25 cellular contexts compared by ENCODE assay signal in genomic region chr13:94395889-94396288, GRCh38.
DNase-seq lines count a peak whose midpoint lies in the region; ATAC-seq and TF ChIP-seq lines count a peak whose summit lies in the region.
"Had no signal": no experiment of that assay in that cellular context is flagged by ENCODE, and none has a peak within 500 bp of the region (broad histone marks: within the 10 kb centered on the region; RNA-seq: fewer than 3 reads in every experiment).

No MANE protein-coding gene starts in this region.

- H3K27me3 ChIP-seq in right cardiac atrium (ENCODE audit: control insufficient read depth, insufficient read depth) (no peaks in the 10 kb centered on the region), neural cell (ENCODE audit: insufficient read depth, low read depth, low read length) (no peaks in the 10 kb centered on the region)

- H3K4me2 ChIP-seq in neural cell (ENCODE audit: low read length): no peak overlapping the region

- H2AFZ ChIP-seq in neural cell (ENCODE audit: low read depth, low read length): no peak overlapping the region
- H2AFZ ChIP-seq: GM23248 had no signal

- no peaks in the 10 kb centered on the region for H4K20me1 ChIP-seq in neural cell (ENCODE audit: insufficient read depth)

- no peak overlapping the region for H3K27ac Mint-ChIP-seq in WTC11
- H3K27ac Mint-ChIP-seq: CD8-positive, alpha-beta memory T cell; H9; HFFc6 had no signal

- H3K27ac ChIP-seq in right cardiac atrium (ENCODE audit: low read length): no peak overlapping the region
- H3K27ac ChIP-seq in neural cell (ENCODE audit: low read length): peak overlapping the region; percentile 64
- H3K27ac ChIP-seq: C4-2B, GM23248 had no signal

- H3K4me1 Mint-ChIP-seq in WTC11: peaks cover 11% of the 10 kb centered on the region
- H3K4me1 Mint-ChIP-seq: CD8-positive, alpha-beta memory T cell had no signal

- H3K9me3 ChIP-seq in right cardiac atrium (ENCODE audit: control insufficient read depth, low read length) (no peaks in the 10 kb centered on the region), neural cell (ENCODE audit: low read length) (no peaks in the 10 kb centered on the region)

- CTCF ChIA-PET in WTC11 (lab: Charles Lee): interaction anchor here (1.4 kb wide), 1 partner anchor 21 kb away, joined by 8 read pairs; no protein-coding TSS in a partner anchor

- WGBS in right cardiac atrium: 64% methylated on average over 5 of the region's 5 CpGs

- TF ChIP-seq CTCF in WTC11 (IDR thresholded peaks at IDR 0.05) (no peak), neural cell (IDR thresholded peaks at IDR 0.05; ENCODE audit: poor library complexity, severe bottlenecking) (no peak)

- ATAC-seq in Right ventricle myocardium superior (ENCODE audit: poor library complexity) (peak; percentile 82), right cardiac atrium (no peak), WTC11 (peak; percentile 63; the same call in 1 of the 2 replicates), GM18498 (IDR thresholded peaks at IDR 0.05; ENCODE audit: unreplicated experiment) (no peak)

- no peaks in the 10 kb centered on the region for H3F3A ChIP-seq in neural cell (ENCODE audit: insufficient read depth, low read length, poor library complexity, severe bottlenecking)

- no peaks in the 10 kb centered on the region for H3K36me3 Mint-ChIP-seq in WTC11
- H3K36me3 Mint-ChIP-seq: CD8-positive, alpha-beta memory T cell had no signal

- H3K4me1 ChIP-seq in right cardiac atrium (ENCODE audit: control insufficient read depth, insufficient read depth, low read length): no peaks in the 10 kb centered on the region

- H3K79me2 ChIP-seq in neural cell (replicated peaks; ENCODE audit: insufficient read depth, low read length): no peaks in the 10 kb centered on the region

- TF ChIP-seq RAD21 in neural cell (conservative IDR thresholded peaks at IDR 0.05): no peak

- TF ChIP-seq EP300 in neural cell (conservative IDR thresholded peaks at IDR 0.05; ENCODE audit: poor library complexity, severe bottlenecking): no peak

- H3K4me3 Mint-ChIP-seq in WTC11: no peak overlapping the region
- H3K4me3 Mint-ChIP-seq: CD8-positive, alpha-beta memory T cell; H9; HFFc6 had no signal

- H3K27me3 Mint-ChIP-seq in WTC11 (ENCODE audit: low read depth): no peaks in the 10 kb centered on the region

- no peaks in the 10 kb centered on the region for H3K36me3 ChIP-seq in neural cell (ENCODE audit: insufficient read depth, low read length)

- intact Hi-C loops in Right ventricle myocardium superior (cut with DNase I) (no loop called here), right cardiac atrium (cut with DNase I) (no loop called here), posterior vena cava (cut with DNase I) (no loop called here)

- H3K9me2 ChIP-seq in neural cell (ENCODE audit: insufficient read depth, low read length): no peaks in the 10 kb centered on the region

- POLR2A ChIA-PET in WTC11 (lab: Charles Lee): interaction anchor here (0.6 kb wide), 1 partner anchor 1928 kb away, joined by 6 read pairs; no protein-coding TSS in a partner anchor

- no peaks in the 10 kb centered on the region for H3K9me3 Mint-ChIP-seq in WTC11
- H3K9me3 Mint-ChIP-seq: CD8-positive, alpha-beta memory T cell; H9; HFFc6 had no signal

- H3K4me3 ChIP-seq in right cardiac atrium (ENCODE audit: low read length): no peak overlapping the region
- no peak overlapping the region for H3K4me3 ChIP-seq in neural cell (ENCODE audit: low read length)
- H3K4me3 ChIP-seq: GM23248 had no signal

- H3K9ac ChIP-seq in neural cell (ENCODE audit: low read length): no peak overlapping the region
- H3K9ac ChIP-seq: GM23248 had no signal

- DNase-seq in Right ventricle myocardium superior: no peak
- no peak for DNase-seq in right cardiac atrium
- DNase-seq in WTC11 (ENCODE audit: low spot score): no peak
- DNase-seq in posterior vena cava (ENCODE audit: low spot score): no peak
- no peak for DNase-seq in NCI-H226
- no peak for DNase-seq in germinal center (ENCODE audit: low spot score)
- DNase-seq: 8988T; Calu3; CD8-positive, alpha-beta memory T cell; DMS153; GDM1; GM23248; H9; HFFc6; KG1; NCI-H1694; NCI-H2081 treated with DMSO at 0.1 percent for 48 hours; NCI-H2171 treated with DMSO at 0.1 percent for 48 hours; NCI-H446; NCI-H526 treated with DMSO at 0.1 percent for 48 hours; OCI-M1; SHP77 had no signal

TF ChIP-seq in WTC11, 78 proteins besides CTCF, POLR2A, EP300 and RAD21:
- TF ChIP-seq NFYB (CRISPR knock-in tag; conservative IDR thresholded peaks at IDR 0.05; ENCODE audit: low read depth) (no peak), ATF6 (CRISPR knock-in tag; IDR thresholded peaks at IDR 0.05) (no peak), ZNF138 (CRISPR knock-in tag; conservative IDR thresholded peaks at IDR 0.05) (no peak), MXD4 (CRISPR knock-in tag; IDR thresholded peaks at IDR 0.05; ENCODE audit: borderline replicate concordance) (no peak), ERG (CRISPR knock-in tag; IDR thresholded peaks at IDR 0.05) (no peak), TEAD1 (CRISPR knock-in tag; IDR thresholded peaks at IDR 0.05) (no peak)

TF ChIP-seq in neural cell, 6 proteins besides CTCF, POLR2A, EP300 and RAD21:
- TF ChIP-seq POLR2AphosphoS5 (IDR thresholded peaks at IDR 0.05): no peak
- no peak for TF ChIP-seq SMC3 (conservative IDR thresholded peaks at IDR 0.05; ENCODE audit: poor library complexity)
- no peak for TF ChIP-seq EZH2 (IDR thresholded peaks at IDR 0.05; ENCODE audit: borderline replicate concordance, insufficient read depth, low read length, poor library complexity, severe bottlenecking)
- TF ChIP-seq TAF1 (IDR thresholded peaks at IDR 0.05; ENCODE audit: low read depth): no peak
- no peak for TF ChIP-seq MXI1 (conservative IDR thresholded peaks at IDR 0.05; ENCODE audit: poor library complexity, severe bottlenecking)
- no peak for TF ChIP-seq REST (IDR thresholded peaks at IDR 0.05; ENCODE audit: borderline replicate concordance)

Comparison
In these comparisons a context has a peak if more than half of its experiments do, and no peak if none do; other contexts are left out.
1. ATAC-seq: peak in Right ventricle myocardium superior (single experiment) and WTC11 (single experiment); none in right cardiac atrium (0 of 2) and GM18498 (single experiment).